Comparison of ENCODE assay signal across 1 cellular context in the genomic region with DNA sequence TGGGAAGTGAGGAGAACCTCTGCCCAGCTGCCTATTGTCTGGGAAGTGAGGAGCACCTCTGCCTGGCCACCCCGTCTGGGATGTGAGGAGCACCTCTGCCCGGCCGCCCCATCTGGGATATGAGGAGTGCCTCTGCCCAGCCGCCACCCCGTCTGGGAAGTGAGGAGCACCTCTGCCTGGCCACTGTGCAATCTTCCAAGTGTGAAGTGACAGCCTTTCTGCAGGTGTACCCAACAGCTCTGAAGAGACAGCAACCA. TPM values are rescaled to one million over a fixed set of nuclear protein-coding genes. Genes with fewer than 3 reads are reported as not detected.
"Had no signal": no experiment of that assay in that cellular context is flagged by ENCODE, and none has a peak within 500 bp of the region (broad histone marks: within the 10 kb centered on the region; RNA-seq: fewer than 3 reads in every experiment).

No MANE protein-coding gene starts in this region.

RNA-seq across cellular contexts. Expression of a gene that starts 9.4 kb away (rescaled TPM):
- total RNA-seq: G401 had no signal

RNA-seq across cellular contexts. Expression of a gene that starts 46.8 kb away (rescaled TPM):
- total RNA-seq: G401 had no signal
